Comparison of ENCODE assay signal across 14 cellular contexts in the genomic region with DNA sequence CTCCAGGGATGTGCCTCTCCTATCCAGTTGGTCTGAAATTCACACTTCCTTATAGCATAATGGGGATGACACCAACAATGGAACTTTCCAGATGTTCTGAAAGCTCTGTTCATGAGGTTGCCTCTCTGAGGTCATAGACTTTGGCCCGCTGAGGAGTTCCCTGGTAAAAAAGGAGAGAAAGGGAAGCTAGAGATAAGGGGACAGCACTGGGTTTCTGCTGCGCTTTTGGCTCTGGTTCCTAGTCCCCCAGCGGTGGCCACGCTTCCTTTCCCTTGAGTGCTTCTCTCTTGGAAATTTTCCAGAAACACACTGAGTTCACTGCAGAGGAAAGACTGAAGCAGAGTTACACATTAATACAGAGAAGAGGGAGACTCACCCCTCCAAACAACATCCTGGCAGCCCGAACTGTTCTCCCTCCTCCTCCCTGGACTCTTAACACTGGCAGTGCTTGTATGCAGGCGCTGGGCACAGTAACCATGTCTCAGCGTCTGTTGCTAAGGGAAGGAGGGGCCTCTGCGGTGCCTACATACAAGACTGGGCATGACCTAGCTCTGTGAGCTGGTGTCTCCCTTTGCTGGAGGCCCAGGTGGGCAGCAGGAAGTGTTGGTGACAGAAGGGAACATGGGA. TPM values are rescaled to one million over a fixed set of nuclear protein-coding genes. Genes with fewer than 3 reads are reported as not detected.
DNase-seq lines count a peak whose midpoint lies in the region; ATAC-seq, FAIRE-seq and TF ChIP-seq lines count a peak whose summit lies in the region.
"Had no signal": no experiment of that assay in that cellular context is flagged by ENCODE, and none has a peak within 500 bp of the region (broad histone marks: within the 10 kb centered on the region; RNA-seq: fewer than 3 reads in every experiment).

Gene DNAH3, minus strand, starts transcription at position 472 of the 627 bp plus-strand sequence. CDS start 527 bp downstream, outside the sequence.

- H3K36me3 ChIP-seq in bronchial epithelial cell (ENCODE audit: control insufficient read depth, insufficient read depth, low read length), result no peaks in the 10 kb centered on the region

- ATAC-seq in HG03378 (IDR thresholded peaks at IDR 0.05; ENCODE audit: unreplicated experiment), result no peak
- ATAC-seq in natural killer cell treated with Interleukin-12 subunit alpha and Interleukin-12 subunit beta and Interleukin-15 and Interleukin-18, amount 100 ng/mL, for 72 hours, result no peak
- ATAC-seq: effector memory CD8-positive, alpha-beta T cell had no signal

- H3K27ac Mint-ChIP-seq in natural killer cell treated with Interleukin-12 subunit alpha and Interleukin-12 subunit beta and Interleukin-15 and Interleukin-18, amount 100 ng/mL, for 72 hours, result no peak within 1 kb of the TSS
- H3K27ac Mint-ChIP-seq: activated B cell treated with CpG ODN at 0.5 μM for 24 hours; activated naive CD4-positive, alpha-beta T cell treated with anti-CD3 and anti-CD28 coated beads for 36 hours; effector memory CD8-positive, alpha-beta T cell had no signal

- H3K4me3 ChIP-seq in bronchial epithelial cell (ENCODE audit: low read depth, low read length), result no peak within 1 kb of the TSS

- peaks cover 14 to 19% of the 10 kb centered on the region in 2 donors for H3K27me3 Mint-ChIP-seq in natural killer cell treated with Interleukin-12 subunit alpha and Interleukin-12 subunit beta and Interleukin-15 and Interleukin-18, amount 100 ng/mL, for 72 hours

- FAIRE-seq in bronchial epithelial cell (lab: Jason Lieb, UNC), result no peak

- DNase-seq in HPDE6-E6E7 (ENCODE audit: extremely low spot score) (peak; percentile 73), NCI-H2227 treated with DMSO at 0.1 percent for 48 hours (lab: John Stamatoyannopoulos, UW) (peak; percentile 26), bronchial epithelial cell (ENCODE audit: low read depth) (peak; percentile 93), renal cortical epithelial cell (ENCODE audit: low read depth) (peak; percentile 94), NAMALWA (ENCODE audit: low spot score) (no peak)
- DNase-seq in activated naive CD4-positive, alpha-beta T cell treated with Interleukin-2 at 50 U/mL for 16 hours, result no peak
- DNase-seq in natural killer cell treated with Interleukin-12 subunit alpha and Interleukin-12 subunit beta and Interleukin-15 and Interleukin-18, amount 100 ng/mL, for 72 hours (ENCODE audit: low spot score), result no peak
- DNase-seq: activated B cell treated with CpG ODN at 0.5 μM for 24 hours; activated naive CD4-positive, alpha-beta T cell treated with anti-CD3 and anti-CD28 coated beads for 36 hours; effector memory CD8-positive, alpha-beta T cell; NCI-H82; stimulated activated CD8-positive, alpha-beta memory T cell treated with anti-CD3 and anti-CD28 coated beads, Interleukin-4, amount 100 ng/mL, for 48 hours had no signal

- no peak for TF ChIP-seq CTCF in bronchial epithelial cell (IDR thresholded peaks at IDR 0.05; ENCODE audit: insufficient read depth, low read length, severe bottlenecking)

- no peak within 1 kb of the TSS for H3K4me3 Mint-ChIP-seq in natural killer cell treated with Interleukin-12 subunit alpha and Interleukin-12 subunit beta and Interleukin-15 and Interleukin-18, amount 100 ng/mL, for 72 hours
- H3K4me3 Mint-ChIP-seq: activated B cell treated with CpG ODN at 0.5 μM for 24 hours; activated naive CD4-positive, alpha-beta T cell treated with anti-CD3 and anti-CD28 coated beads for 36 hours had no signal

- H3K4me1 Mint-ChIP-seq in natural killer cell treated with Interleukin-12 subunit alpha and Interleukin-12 subunit beta and Interleukin-15 and Interleukin-18, amount 100 ng/mL, for 72 hours (ENCODE audit: low read depth in 2 of 2), result no peaks in the 10 kb centered on the region
- H3K4me1 Mint-ChIP-seq: activated B cell treated with CpG ODN at 0.5 μM for 24 hours had no signal

- no peaks in the 10 kb centered on the region for H3K9me3 Mint-ChIP-seq in natural killer cell treated with Interleukin-12 subunit alpha and Interleukin-12 subunit beta and Interleukin-15 and Interleukin-18, amount 100 ng/mL, for 72 hours
- H3K9me3 Mint-ChIP-seq: activated B cell treated with CpG ODN at 0.5 μM for 24 hours; activated naive CD4-positive, alpha-beta T cell treated with anti-CD3 and anti-CD28 coated beads for 36 hours; effector memory CD8-positive, alpha-beta T cell had no signal

- H3K36me3 Mint-ChIP-seq in natural killer cell treated with Interleukin-12 subunit alpha and Interleukin-12 subunit beta and Interleukin-15 and Interleukin-18, amount 100 ng/mL, for 72 hours, result no peaks in the 10 kb centered on the region

- no peaks in the 10 kb centered on the region for H3K27me3 ChIP-seq in bronchial epithelial cell (ENCODE audit: control insufficient read depth, insufficient read depth, low read length)

RNA-seq across cellular contexts. Expression of gene DNAH3, which starts in this region (rescaled TPM):
- total RNA-seq in bronchial epithelial cell (0.26 TPM in 2 replicates), renal cortical epithelial cell (0.40 TPM in 1 of 2 replicates, not detected in the other)
- total RNA-seq in natural killer cell treated with Interleukin-12 subunit alpha and Interleukin-12 subunit beta and Interleukin-15 and Interleukin-18, amount 100 ng/mL, for 72 hours, result under 1 TPM in 1 of 2 donors, not detected in 1; 0.03 TPM
- total RNA-seq: activated B cell treated with CpG ODN at 0.5 μM for 24 hours; activated naive CD4-positive, alpha-beta T cell treated with anti-CD3 and anti-CD28 coated beads for 36 hours; liver had no signal

Comparison
In these comparisons a context has a peak if more than half of its experiments do, and no peak if none do; other contexts are left out.
1. Peak in DNase-seq in bronchial epithelial cell; RNA of the gene not detected or under 1 TPM.
2. Peak in DNase-seq in renal cortical epithelial cell; RNA of the gene not detected or under 1 TPM.
3. DNase-seq: peak in HPDE6-E6E7 (single experiment) and NCI-H2227 treated with DMSO at 0.1 percent for 48 hours (single experiment); none in activated naive CD4-positive, alpha-beta T cell treated with Interleukin-2 at 50 U/mL for 16 hours (single experiment), natural killer cell treated with Interleukin-12 subunit alpha and Interleukin-12 subunit beta and Interleukin-15 and Interleukin-18, amount 100 ng/mL, for 72 hours (single experiment) and NAMALWA (single experiment).